ENCODE assay signal across 22 cellular contexts in the genomic region with DNA sequence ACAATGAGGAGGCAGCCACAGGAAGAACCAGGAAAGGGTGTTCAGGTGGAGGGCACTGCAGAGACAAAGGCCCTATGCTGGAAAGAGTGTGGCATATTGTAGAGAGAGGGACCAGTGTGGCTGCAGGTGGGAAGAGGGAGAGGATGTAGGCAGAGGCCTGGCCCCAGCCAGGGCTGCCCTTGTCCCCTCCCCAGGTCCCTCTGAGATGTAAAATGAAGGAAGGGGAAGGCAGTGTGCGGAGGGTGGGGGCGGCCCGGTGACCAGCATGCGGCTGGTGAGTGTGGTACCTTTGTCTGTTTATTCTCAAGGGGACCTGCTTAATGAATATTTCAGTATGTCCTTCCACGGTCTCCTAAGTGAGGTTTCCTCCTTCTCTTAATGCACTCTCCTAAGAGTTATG.
DNase-seq lines count a peak whose midpoint lies in the region; ATAC-seq, FAIRE-seq and TF ChIP-seq lines count a peak whose summit lies in the region.
"Had no signal": no experiment of that assay in that cellular context is flagged by ENCODE, and none has a peak within 500 bp of the region (broad histone marks: within the 10 kb centered on the region; RNA-seq: fewer than 3 reads in every experiment).

No MANE protein-coding gene starts in this region.

- H3K9me3 Mint-ChIP-seq in activated T-helper 1 cell treated with anti-CD3 and anti-CD28 coated beads, Interleukin-12 subunit alpha, Interleukin-12 subunit beta, Interleukin-2, Interleukin-4 antibody, amounts not matched to agents 30 ng/mL and 10 ng/mL and 1 ng/mL, durations not matched to agents 14 hours and 24 hours and 36 hours: no peaks in the 10 kb centered on the region
- H3K9me3 Mint-ChIP-seq in stimulated activated effector memory CD8-positive, alpha-beta T cell treated with anti-CD3 and anti-CD28 coated beads, Interleukin-12 subunit alpha, Interleukin-12 subunit beta, amount 100 ng/mL, for 72 hours: no peaks in the 10 kb centered on the region
- H3K9me3 Mint-ChIP-seq: CD4-positive, alpha-beta T cell; GM23338; HFFc6 had no signal

- DNase-seq in activated T-helper 1 cell treated with anti-CD3 and anti-CD28 coated beads, Interleukin-12 subunit alpha, Interleukin-12 subunit beta, Interleukin-2, Interleukin-4 antibody, amounts not matched to agents 30 ng/mL and 10 ng/mL and 1 ng/mL, durations not matched to agents 14 hours and 24 hours and 36 hours (ENCODE audit: low spot score): no peak
- DNase-seq in kidney (peak; percentile 25), D341Med (ENCODE audit: low spot score) (no peak)
- no peak for DNase-seq in stimulated activated effector memory CD8-positive, alpha-beta T cell treated with anti-CD3 and anti-CD28 coated beads, Interleukin-12 subunit alpha, Interleukin-12 subunit beta, amount 100 ng/mL, for 72 hours (ENCODE audit: low spot score in 2 of 2)
- DNase-seq in effector CD4-positive, alpha-beta T cell: no peak
- DNase-seq: Caco-2; CD4-positive, alpha-beta T cell; DMS153; DMS79; GDM1; HFFc6; IMR-90 had no signal

- H3K9ac ChIP-seq in BLaER1 treated with 17β-estradiol and CSF1 and Interleukin-3, amounts not matched to agents 10 nM and 100 nM: no peak overlapping the region
- no peak overlapping the region for H3K9ac ChIP-seq in kidney (ENCODE audit: low read length in 2 of 2)

- peaks cover 0 to 49% (median 0%) of the 10 kb centered on the region in 11 experiments; a peak in 6 of 22 replicates for H3K27me3 ChIP-seq in BLaER1 treated with 17β-estradiol and CSF1 and Interleukin-3, amounts not matched to agents 10 nM and 100 nM

- H3K36me3 Mint-ChIP-seq in activated T-helper 1 cell treated with anti-CD3 and anti-CD28 coated beads, Interleukin-12 subunit alpha, Interleukin-12 subunit beta, Interleukin-2, Interleukin-4 antibody, amounts not matched to agents 30 ng/mL and 10 ng/mL and 1 ng/mL, durations not matched to agents 14 hours and 24 hours and 36 hours (ENCODE audit: low read depth): no peaks in the 10 kb centered on the region
- H3K36me3 Mint-ChIP-seq in stimulated activated effector memory CD8-positive, alpha-beta T cell treated with anti-CD3 and anti-CD28 coated beads, Interleukin-12 subunit alpha, Interleukin-12 subunit beta, amount 100 ng/mL, for 72 hours: no peaks in the 10 kb centered on the region

- no peaks in the 10 kb centered on the region for H3K4me1 Mint-ChIP-seq in activated T-helper 1 cell treated with anti-CD3 and anti-CD28 coated beads, Interleukin-12 subunit alpha, Interleukin-12 subunit beta, Interleukin-2, Interleukin-4 antibody, amounts not matched to agents 30 ng/mL and 10 ng/mL and 1 ng/mL, durations not matched to agents 14 hours and 24 hours and 36 hours (ENCODE audit: low read depth)
- H3K4me1 Mint-ChIP-seq in stimulated activated effector memory CD8-positive, alpha-beta T cell treated with anti-CD3 and anti-CD28 coated beads, Interleukin-12 subunit alpha, Interleukin-12 subunit beta, amount 100 ng/mL, for 72 hours: no peaks in the 10 kb centered on the region
- H3K4me1 Mint-ChIP-seq: B cell had no signal

- peaks cover 0 to 73% (median 38%) of the 10 kb centered on the region in 11 experiments; a peak in 15 of 22 replicates for H4K20me1 ChIP-seq in BLaER1 treated with 17β-estradiol and CSF1 and Interleukin-3, amounts not matched to agents 10 nM and 100 nM

- peaks cover 0 to 9% (median 1%) of the 10 kb centered on the region in 11 experiments; a peak in 8 of 22 replicates for H3K9me3 ChIP-seq in BLaER1 treated with 17β-estradiol and CSF1 and Interleukin-3, amounts not matched to agents 10 nM and 100 nM (replicated peaks in 1 of 11)
- no peaks in the 10 kb centered on the region for H3K9me3 ChIP-seq in kidney (ENCODE audit: control insufficient read depth in 1 of 2, low read length in 2 of 2)
- H3K9me3 ChIP-seq: Caco-2 had no signal

- TF ChIP-seq CTCF in kidney (IDR thresholded peaks at IDR 0.05; ENCODE audit: borderline replicate concordance, extremely low read depth, insufficient read depth): no peak

- intact Hi-C loops in activated T-helper 1 cell treated with anti-CD3 and anti-CD28 coated beads, Interleukin-12 subunit alpha, Interleukin-12 subunit beta, Interleukin-2, Interleukin-4 antibody, amounts not matched to agents 30 ng/mL and 10 ng/mL and 1 ng/mL, durations not matched to agents 14 hours and 24 hours and 36 hours (cut with micrococcal nuclease): no loop called here
- intact Hi-C loops in kidney (cut with DNase I): no loop called here

- peaks cover 0 to 56% (median 30%) of the 10 kb centered on the region in 10 experiments; a peak in 13 of 20 replicates for H3K4me1 ChIP-seq in BLaER1 treated with 17β-estradiol and CSF1 and Interleukin-3, amounts not matched to agents 10 nM and 100 nM
- H3K4me1 ChIP-seq in kidney (ENCODE audit: control insufficient read depth in 1 of 2, insufficient read depth in 1 of 2, low read depth in 1 of 2, low read length in 2 of 2): peaks cover 6 to 12% of the 10 kb centered on the region in 2 donors
- H3K4me1 ChIP-seq: Caco-2 had no signal

- peaks cover 0 to 39% (median 32%) of the 10 kb centered on the region in 11 experiments; a peak in 13 of 22 replicates for H3K36me3 ChIP-seq in BLaER1 treated with 17β-estradiol and CSF1 and Interleukin-3, amounts not matched to agents 10 nM and 100 nM
- H3K36me3 ChIP-seq in kidney (ENCODE audit: control insufficient read depth in 1 of 2, insufficient read depth in 2 of 2, low read length in 2 of 2): peaks cover 9 to 10% of the 10 kb centered on the region in 2 donors

- no peaks in the 10 kb centered on the region for H3K27me3 Mint-ChIP-seq in activated T-helper 1 cell treated with anti-CD3 and anti-CD28 coated beads, Interleukin-12 subunit alpha, Interleukin-12 subunit beta, Interleukin-2, Interleukin-4 antibody, amounts not matched to agents 30 ng/mL and 10 ng/mL and 1 ng/mL, durations not matched to agents 14 hours and 24 hours and 36 hours (ENCODE audit: insufficient read depth)
- H3K27me3 Mint-ChIP-seq: B cell; CD4-positive, alpha-beta T cell had no signal

- H3K27ac Mint-ChIP-seq in activated T-helper 1 cell treated with anti-CD3 and anti-CD28 coated beads, Interleukin-12 subunit alpha, Interleukin-12 subunit beta, Interleukin-2, Interleukin-4 antibody, amounts not matched to agents 30 ng/mL and 10 ng/mL and 1 ng/mL, durations not matched to agents 14 hours and 24 hours and 36 hours: peak overlapping the region; percentile 34
- peak overlapping the region; percentile 21 for H3K27ac Mint-ChIP-seq in stimulated activated effector memory CD8-positive, alpha-beta T cell treated with anti-CD3 and anti-CD28 coated beads, Interleukin-12 subunit alpha, Interleukin-12 subunit beta, amount 100 ng/mL, for 72 hours
- H3K27ac Mint-ChIP-seq: B cell; CD4-positive, alpha-beta T cell; GM23338; HFFc6 had no signal

- no peak for FAIRE-seq in kidney (lab: Jason Lieb, UNC)
- FAIRE-seq: GM12892, GM18507, H54 had no signal

- no peak overlapping the region for H3K27ac ChIP-seq in BLaER1 treated with 17β-estradiol and CSF1 and Interleukin-3, amounts not matched to agents 10 nM and 100 nM
- H3K27ac ChIP-seq in kidney (ENCODE audit: low read depth in 2 of 2, low read length in 2 of 2): no peak overlapping the region
- H3K27ac ChIP-seq: C4-2B, HL-60 had no signal

- H3K4me2 ChIP-seq in BLaER1 treated with 17β-estradiol and CSF1 and Interleukin-3, amounts not matched to agents 10 nM and 100 nM: peak overlapping the region in 7 of 11 experiments; percentile 16 to 54 (median 37); a peak in 11 of 22 replicates
- H3K4me2 ChIP-seq: GM23338 had no signal

- H3K4me3 Mint-ChIP-seq in activated T-helper 1 cell treated with anti-CD3 and anti-CD28 coated beads, Interleukin-12 subunit alpha, Interleukin-12 subunit beta, Interleukin-2, Interleukin-4 antibody, amounts not matched to agents 30 ng/mL and 10 ng/mL and 1 ng/mL, durations not matched to agents 14 hours and 24 hours and 36 hours: no peak overlapping the region
- H3K4me3 Mint-ChIP-seq in stimulated activated effector memory CD8-positive, alpha-beta T cell treated with anti-CD3 and anti-CD28 coated beads, Interleukin-12 subunit alpha, Interleukin-12 subunit beta, amount 100 ng/mL, for 72 hours: no peak overlapping the region
- H3K4me3 Mint-ChIP-seq: B cell; CD4-positive, alpha-beta T cell; GM23338; HFFc6 had no signal

- no peak for ATAC-seq in stimulated activated effector memory CD8-positive, alpha-beta T cell treated with anti-CD3 and anti-CD28 coated beads, Interleukin-12 subunit alpha, Interleukin-12 subunit beta, amount 100 ng/mL, for 72 hours
- ATAC-seq in esophagus mucosa: no peak
- ATAC-seq: HCT116 had no signal

- no peak overlapping the region for H3K4me3 ChIP-seq in BLaER1 treated with 17β-estradiol and CSF1 and Interleukin-3, amounts not matched to agents 10 nM and 100 nM
- H3K4me3 ChIP-seq in kidney (ENCODE audit: low read length in 2 of 2): no peak overlapping the region
- H3K4me3 ChIP-seq: GM23338 had no signal
